Comparison of ENCODE assay signal across 12 cellular contexts in the genomic region with DNA sequence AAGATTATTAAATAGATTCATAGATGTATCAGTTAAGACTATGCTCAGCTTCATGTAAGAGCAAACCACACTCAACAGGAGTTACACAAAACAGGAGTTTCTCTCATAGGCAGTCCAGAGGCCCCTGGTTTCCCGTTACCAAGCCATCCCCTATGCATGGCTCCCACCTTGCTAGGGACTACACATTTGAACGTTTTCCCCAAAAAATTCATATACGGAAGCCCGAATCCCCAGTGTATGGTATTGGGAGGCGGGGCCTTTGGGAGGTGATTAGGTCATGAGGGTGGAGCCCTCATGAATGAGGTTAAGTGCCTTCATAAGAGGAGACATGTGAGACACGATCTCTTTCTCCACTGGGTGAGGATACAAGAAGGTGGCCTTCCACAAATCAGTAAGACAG. TPM values are rescaled to one million over a fixed set of nuclear protein-coding genes. Genes with fewer than 3 reads are reported as not detected.
A peak's percentile ranks its signal among the peaks of the same experiment; 100 is the strongest.
DNase-seq lines count a peak whose midpoint lies in the region; ATAC-seq and TF ChIP-seq lines count a peak whose summit lies in the region.
"Had no signal": no experiment of that assay in that cellular context is flagged by ENCODE, and none has a peak within 500 bp of the region (broad histone marks: within the 10 kb centered on the region; RNA-seq: fewer than 3 reads in every experiment).

No MANE protein-coding gene starts in this region.

- H3K36me3 Mint-ChIP-seq in activated naive CD4-positive, alpha-beta T cell treated with anti-CD3 and anti-CD28 coated beads for 36 hours (ENCODE audit: low read depth), result peaks cover 36% of the 10 kb centered on the region
- H3K36me3 Mint-ChIP-seq in activated naive CD4-positive, alpha-beta T cell treated with anti-CD3 and anti-CD28 coated beads, Interleukin-2, amount 10 ng/mL, durations not matched to agents 7 days and 5 days, result peaks cover 59% of the 10 kb centered on the region

- H3K4me1 Mint-ChIP-seq in activated naive CD4-positive, alpha-beta T cell treated with anti-CD3 and anti-CD28 coated beads for 36 hours (ENCODE audit: low read depth), result peaks cover 28% of the 10 kb centered on the region
- H3K4me1 Mint-ChIP-seq in activated naive CD4-positive, alpha-beta T cell treated with anti-CD3 and anti-CD28 coated beads, Interleukin-2, amount 10 ng/mL, durations not matched to agents 7 days and 5 days, result peaks cover 26% of the 10 kb centered on the region
- peaks cover 69% of the 10 kb centered on the region for H3K4me1 Mint-ChIP-seq in stimulated activated naive CD8-positive, alpha-beta T cell treated with anti-CD3 and anti-CD28 coated beads, Interleukin-15, amount 100 ng/mL, for 72 hours

- H3K9me3 Mint-ChIP-seq in activated naive CD4-positive, alpha-beta T cell treated with anti-CD3 and anti-CD28 coated beads for 36 hours, result peaks cover 11% of the 10 kb centered on the region
- peaks cover 13% of the 10 kb centered on the region for H3K9me3 Mint-ChIP-seq in activated naive CD4-positive, alpha-beta T cell treated with anti-CD3 and anti-CD28 coated beads, Interleukin-2, amount 10 ng/mL, durations not matched to agents 7 days and 5 days
- H3K9me3 Mint-ChIP-seq in stimulated activated naive CD8-positive, alpha-beta T cell treated with anti-CD3 and anti-CD28 coated beads, Interleukin-15, amount 100 ng/mL, for 72 hours, result peaks cover 12 to 42% of the 10 kb centered on the region in 2 donors

- peak overlapping the region; percentile 65 for H3K4me3 Mint-ChIP-seq in activated naive CD4-positive, alpha-beta T cell treated with anti-CD3 and anti-CD28 coated beads for 36 hours
- H3K4me3 Mint-ChIP-seq in activated naive CD4-positive, alpha-beta T cell treated with anti-CD3 and anti-CD28 coated beads, Interleukin-2, amount 10 ng/mL, durations not matched to agents 7 days and 5 days, result no peak overlapping the region
- peak overlapping the region; percentile 69 to 71 for H3K4me3 Mint-ChIP-seq in stimulated activated naive CD8-positive, alpha-beta T cell treated with anti-CD3 and anti-CD28 coated beads, Interleukin-15, amount 100 ng/mL, for 72 hours

- H3K27ac Mint-ChIP-seq in activated naive CD4-positive, alpha-beta T cell treated with anti-CD3 and anti-CD28 coated beads for 36 hours, result peak overlapping the region; percentile 91
- H3K27ac Mint-ChIP-seq in activated naive CD4-positive, alpha-beta T cell treated with anti-CD3 and anti-CD28 coated beads, Interleukin-2, amount 10 ng/mL, durations not matched to agents 7 days and 5 days, result peak overlapping the region; percentile 90
- H3K27ac Mint-ChIP-seq in stimulated activated naive CD8-positive, alpha-beta T cell treated with anti-CD3 and anti-CD28 coated beads, Interleukin-15, amount 100 ng/mL, for 72 hours, result peak overlapping the region; percentile 96 to 97

- no peaks in the 10 kb centered on the region for H3K27me3 Mint-ChIP-seq in activated naive CD4-positive, alpha-beta T cell treated with anti-CD3 and anti-CD28 coated beads for 36 hours (ENCODE audit: low read depth)
- no peaks in the 10 kb centered on the region for H3K27me3 Mint-ChIP-seq in activated naive CD4-positive, alpha-beta T cell treated with anti-CD3 and anti-CD28 coated beads, Interleukin-2, amount 10 ng/mL, durations not matched to agents 7 days and 5 days
- no peaks in the 10 kb centered on the region for H3K27me3 Mint-ChIP-seq in stimulated activated naive CD8-positive, alpha-beta T cell treated with anti-CD3 and anti-CD28 coated beads, Interleukin-15, amount 100 ng/mL, for 72 hours

- peak; percentile 34 for DNase-seq in activated naive CD4-positive, alpha-beta T cell treated with anti-CD3 and anti-CD28 coated beads for 36 hours
- DNase-seq in activated naive CD4-positive, alpha-beta T cell (lab: John Stamatoyannopoulos, UW), result no peak
- no peak for DNase-seq in activated naive CD4-positive, alpha-beta T cell treated with anti-CD3 and anti-CD28 coated beads, Interleukin-2, amount 10 ng/mL, durations not matched to agents 7 days and 5 days
- DNase-seq in stimulated activated naive CD8-positive, alpha-beta T cell treated with anti-CD3 and anti-CD28 coated beads, Interleukin-15, amount 100 ng/mL, for 72 hours, result peak; percentile 30 to 38
- DNase-seq in nucleus accumbens (lab: John Stamatoyannopoulos, UW) (no peak), brain microvascular endothelial cell (no peak), GM13976 (ENCODE audit: low spot score) (no peak)
- DNase-seq: head of caudate nucleus, KBM-7, NCI-H187 had no signal

- in situ Hi-C loops in brain microvascular endothelial cell (cut with HindIII; ENCODE audit: low pct_ligation_motif_present, low sequenced_read_pairs) (no loop called here), GM13976 (cut with MboI; ENCODE audit: low sequenced_read_pairs, unreplicated experiment) (loop anchor here (25.0 kb wide), 1 partner anchor 676 kb away; no protein-coding TSS in a partner anchor)

- intact Hi-C loops in activated naive CD4-positive, alpha-beta T cell treated with anti-CD3 and anti-CD28 coated beads for 36 hours (cut with micrococcal nuclease), result loop anchor here (2.0 kb wide), 1 partner anchor 235 kb away; no protein-coding TSS in a partner anchor

- no peaks in the 10 kb centered on the region for H3K36me3 ChIP-seq in brain microvascular endothelial cell (replicated peaks)

- H3K4me3 ChIP-seq in brain microvascular endothelial cell (ENCODE audit: low read depth, low read length), result no peak overlapping the region

- peak; percentile 14 for ATAC-seq in HG03108 (IDR thresholded peaks at IDR 0.05; ENCODE audit: unreplicated experiment)
- ATAC-seq in stimulated activated naive CD8-positive, alpha-beta T cell treated with anti-CD3 and anti-CD28 coated beads, Interleukin-15, amount 100 ng/mL, for 72 hours, result peak; percentile 68
- ATAC-seq: left lobe of liver had no signal

- CTCF ChIA-PET in activated naive CD4-positive, alpha-beta T cell treated with anti-CD3 and anti-CD28 coated beads for 36 hours (lab: Charles Lee), result interaction anchor here (0.5 kb wide), 1 partner anchor 70 kb away, joined by 3 read pairs; no protein-coding TSS in a partner anchor
- CTCF ChIA-PET in activated naive CD4-positive, alpha-beta T cell treated with anti-CD3 and anti-CD28 coated beads, Interleukin-2, amount 10 ng/mL, durations not matched to agents 7 days and 5 days (lab: Charles Lee), result no interaction called here

- TF ChIP-seq CTCF in brain microvascular endothelial cell (IDR thresholded peaks at IDR 0.05; ENCODE audit: low read depth, low read length, missing control alignments) (no peak), GM13976 (IDR thresholded peaks at IDR 0.05; ENCODE audit: borderline replicate concordance, control extremely low read depth, extremely low read depth, insufficient read depth, missing control alignments) (no peak)

- no peaks in the 10 kb centered on the region for H3K27me3 ChIP-seq in brain microvascular endothelial cell (replicated peaks)

- no peak overlapping the region for H3K27ac ChIP-seq in brain microvascular endothelial cell

RNA-seq across cellular contexts. Expression of gene RSU1, which starts 29.1 kb away (rescaled TPM):
- total RNA-seq in activated naive CD4-positive, alpha-beta T cell treated with anti-CD3 and anti-CD28 coated beads for 36 hours, result 10 to 100 TPM; 43.4 to 45.1 TPM

Comparison
In these comparisons a context has a peak if more than half of its experiments do, and no peak if none do; other contexts are left out.
1. DNase-seq: peak in activated naive CD4-positive, alpha-beta T cell treated with anti-CD3 and anti-CD28 coated beads for 36 hours (single experiment) and stimulated activated naive CD8-positive, alpha-beta T cell treated with anti-CD3 and anti-CD28 coated beads, Interleukin-15, amount 100 ng/mL, for 72 hours (2 of 2); none in activated naive CD4-positive, alpha-beta T cell (0 of 4), activated naive CD4-positive, alpha-beta T cell treated with anti-CD3 and anti-CD28 coated beads, Interleukin-2, amount 10 ng/mL, durations not matched to agents 7 days and 5 days (single experiment), nucleus accumbens (0 of 56), brain microvascular endothelial cell (single experiment) and GM13976 (single experiment).
2. Peak in every context shown above with its lines, with median percentiles within 50 percentile points of each other: H3K27ac Mint-ChIP-seq.